Comparison of ENCODE assay signal across 1 cellular context in the genomic region with DNA sequence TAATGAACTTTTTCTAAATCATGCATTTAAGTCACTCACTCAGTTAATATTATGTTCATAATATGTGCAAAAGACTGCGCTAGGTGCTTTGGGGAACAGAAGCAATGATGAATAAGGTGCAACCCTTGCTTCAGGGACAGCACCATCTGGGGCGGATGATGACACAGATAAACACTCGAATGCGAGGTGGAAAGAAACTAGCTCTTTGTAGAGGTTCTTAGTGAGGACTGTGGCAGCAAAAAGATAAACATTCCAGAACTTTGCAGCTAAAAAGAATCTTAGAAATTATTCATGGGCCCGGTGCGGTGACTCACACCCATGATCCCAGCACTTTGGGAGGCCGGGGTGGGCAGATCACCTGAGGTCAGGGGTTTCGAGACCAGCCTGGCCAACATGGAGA.
TF ChIP-seq lines count a peak whose summit lies in the region.

No MANE protein-coding gene starts in this region.

TF ChIP-seq in H1, 55 proteins besides CTCF, POLR2A, EP300 and RAD21:
- TF ChIP-seq PHF8 (conservative IDR thresholded peaks at IDR 0.05; ENCODE audit: low read depth, low read length) = no peak
- TF ChIP-seq RXRA (IDR thresholded peaks at IDR 0.05; ENCODE audit: insufficient read depth, low read depth, low read length) = no peak
- no peak for TF ChIP-seq HDAC6 (IDR thresholded peaks at IDR 0.05; ENCODE audit: low read depth, low read length)
- no peak for TF ChIP-seq ASH2L (IDR thresholded peaks at IDR 0.05; ENCODE audit: low read length)
- TF ChIP-seq TEAD4 (IDR thresholded peaks at IDR 0.05; ENCODE audit: low read depth, low read length) = no peak
- no peak for TF ChIP-seq TBP (IDR thresholded peaks at IDR 0.05; ENCODE audit: low read depth, low read length)
- TF ChIP-seq CREB1 (IDR thresholded peaks at IDR 0.05) = no peak
- no peak for TF ChIP-seq JUND (IDR thresholded peaks at IDR 0.05; ENCODE audit: low read length)
- TF ChIP-seq, protein P1, sequence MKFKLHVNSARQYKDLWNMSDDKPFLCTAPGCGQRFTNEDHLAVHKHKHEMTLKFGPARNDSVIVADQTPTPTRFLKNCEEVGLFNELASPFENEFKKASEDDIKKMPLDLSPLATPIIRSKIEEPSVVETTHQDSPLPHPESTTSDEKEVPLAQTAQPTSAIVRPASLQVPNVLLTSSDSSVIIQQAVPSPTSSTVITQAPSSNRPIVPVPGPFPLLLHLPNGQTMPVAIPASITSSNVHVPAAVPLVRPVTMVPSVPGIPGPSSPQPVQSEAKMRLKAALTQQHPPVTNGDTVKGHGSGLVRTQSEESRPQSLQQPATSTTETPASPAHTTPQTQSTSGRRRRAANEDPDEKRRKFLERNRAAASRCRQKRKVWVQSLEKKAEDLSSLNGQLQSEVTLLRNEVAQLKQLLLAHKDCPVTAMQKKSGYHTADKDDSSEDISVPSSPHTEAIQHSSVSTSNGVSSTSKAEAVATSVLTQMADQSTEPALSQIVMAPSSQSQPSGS (IDR thresholded peaks at IDR 0.05; ENCODE audit: low read length) = no peak
- TF ChIP-seq BACH1 (IDR thresholded peaks at IDR 0.05; ENCODE audit: low read length) = no peak
